ENCODE assay signal across 1 cellular context in the genomic region with DNA sequence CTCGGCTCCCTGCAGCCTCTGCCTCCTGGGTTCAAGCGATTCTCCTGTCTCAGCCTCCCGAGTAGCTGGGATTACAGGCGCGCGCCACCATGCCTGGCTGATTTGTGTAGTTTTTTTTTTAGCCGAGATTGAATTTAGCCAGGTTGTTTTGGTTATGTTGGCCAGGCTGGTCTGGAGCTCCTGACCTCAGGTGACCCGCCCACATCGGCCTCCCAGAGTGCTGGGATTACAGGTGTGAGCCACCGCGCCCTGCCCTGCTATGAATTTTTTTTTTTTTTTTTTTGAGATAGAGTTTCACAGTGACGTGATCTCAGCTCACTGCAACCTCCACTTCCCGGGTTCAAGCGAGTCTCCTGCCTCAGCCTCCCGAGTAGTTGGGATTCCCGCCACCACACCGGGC.
TF ChIP-seq lines count a peak whose summit lies in the region.

No MANE protein-coding gene starts in this region.

TF ChIP-seq in HEK293T, 16 proteins besides CTCF, POLR2A, EP300 and RAD21:
- peak; percentile 94 for TF ChIP-seq ZNF384 (IDR thresholded peaks at IDR 0.05)
